Comparison of ENCODE assay signal across 18 cellular contexts in genomic region chr20:51511861-51512619, GRCh38. TPM values are rescaled to one million over a fixed set of nuclear protein-coding genes. Genes with fewer than 3 reads are reported as not detected.
DNase-seq lines count a peak whose midpoint lies in the region; ATAC-seq and TF ChIP-seq lines count a peak whose summit lies in the region.
"Had no signal": no experiment of that assay in that cellular context is flagged by ENCODE, and none has a peak within 500 bp of the region (broad histone marks: within the 10 kb centered on the region; RNA-seq: fewer than 3 reads in every experiment).

No MANE protein-coding gene starts in this region.

- H3K4me3 Mint-ChIP-seq in CD4-positive, CD25-positive, alpha-beta regulatory T cell, result peak overlapping the region; percentile 10 to 86 (median 44)
- H3K4me3 Mint-ChIP-seq in CD8-positive, alpha-beta memory T cell, result peak overlapping the region in 6 of 7 donors; percentile 4 to 60 (median 36)
- peak overlapping the region; percentile 28 for H3K4me3 Mint-ChIP-seq in activated T-helper 2 cell treated with anti-CD3 and anti-CD28 coated beads, Interferon-gamma antibody, Interleukin-2, Interleukin-4, amounts not matched to agents 10 μg/mL and 5 μg/mL and 100 μg/mL, durations not matched to agents 14 hours and 24 hours and 36 hours (ENCODE audit: low read depth)
- peak overlapping the region; percentile 47 to 81 (median 64) for H3K4me3 Mint-ChIP-seq in naive thymus-derived CD4-positive, alpha-beta T cell
- no peak overlapping the region for H3K4me3 Mint-ChIP-seq in glutamatergic neuron (ENCODE audit: unreplicated experiment)
- H3K4me3 Mint-ChIP-seq: B cell; neural crest cell; stimulated activated memory B cell treated with anti-CD40 and anti-IgM and Interleukin-4, amounts not matched to agents 10 μg/mL and 1 μg/mL and 100 μg/mL, for 72 hours had no signal

- CTCF ChIA-PET in CD8-positive, alpha-beta memory T cell (lab: Charles Lee), result interaction anchor here (1.4 to 2.2 kb wide), 3 partner anchors 18 to 127 kb away, joined by 4 to 6 read pairs (median 6); partner anchors contain the start of gene NFATC2
- CTCF ChIA-PET in naive thymus-derived CD4-positive, alpha-beta T cell (lab: Charles Lee), result interaction anchor here (0.6 to 1.5 kb wide), 2 partner anchors 84 to 140 kb away, joined by 3 read pairs; no protein-coding TSS in a partner anchor

- no peaks in the 10 kb centered on the region for H3K27me3 ChIP-seq in CD4-positive, CD25-positive, alpha-beta regulatory T cell (ENCODE audit: control insufficient read depth, insufficient read depth, low read length)
- H3K27me3 ChIP-seq in CD8-positive, alpha-beta memory T cell (ENCODE audit: insufficient read depth, low read length, poor library complexity, severe bottlenecking), result no peaks in the 10 kb centered on the region
- H3K27me3 ChIP-seq in naive thymus-derived CD4-positive, alpha-beta T cell (ENCODE audit: control insufficient read depth in 2 of 2, insufficient read depth in 2 of 2, low read length in 2 of 2), result no peaks in the 10 kb centered on the region
- H3K27me3 ChIP-seq: vagina had no signal

- H3K4me1 ChIP-seq in CD4-positive, CD25-positive, alpha-beta regulatory T cell (ENCODE audit: control insufficient read depth, insufficient read depth, low read length, poor library complexity, severe bottlenecking), result peaks cover 50% of the 10 kb centered on the region
- H3K4me1 ChIP-seq in CD8-positive, alpha-beta memory T cell (ENCODE audit: insufficient read depth, low read length), result peaks cover 70% of the 10 kb centered on the region
- peaks cover 60 to 62% of the 10 kb centered on the region in 2 donors for H3K4me1 ChIP-seq in naive thymus-derived CD4-positive, alpha-beta T cell (ENCODE audit: control insufficient read depth in 2 of 2, insufficient read depth in 2 of 2, low read length in 2 of 2)
- H3K4me1 ChIP-seq: lower lobe of right lung, vagina had no signal

- no peak for TF ChIP-seq CTCF in glutamatergic neuron (IDR thresholded peaks at IDR 0.05; ENCODE audit: partially characterized antibody, unreplicated experiment)

- intact Hi-C loops in activated T-helper 2 cell treated with anti-CD3 and anti-CD28 coated beads, Interferon-gamma antibody, Interleukin-2, Interleukin-4, amounts not matched to agents 10 μg/mL and 5 μg/mL and 100 μg/mL, durations not matched to agents 14 hours and 24 hours and 36 hours (cut with micrococcal nuclease), result loop anchor here (1.0 to 5.0 kb wide), 5 partner anchors 12 to 40 kb away; no protein-coding TSS in a partner anchor
- intact Hi-C loops in naive thymus-derived CD4-positive, alpha-beta T cell (cut with micrococcal nuclease), result loop anchor here (1.0 to 5.0 kb wide), 5 partner anchors 12 to 110 kb away; no protein-coding TSS in a partner anchor

- peaks cover 46% of the 10 kb centered on the region for H3K36me3 Mint-ChIP-seq in CD4-positive, CD25-positive, alpha-beta regulatory T cell
- peaks cover 22 to 92% (median 31%) of the 10 kb centered on the region in 3 donors for H3K36me3 Mint-ChIP-seq in CD8-positive, alpha-beta memory T cell
- peaks cover 89% of the 10 kb centered on the region for H3K36me3 Mint-ChIP-seq in activated T-helper 2 cell treated with anti-CD3 and anti-CD28 coated beads, Interferon-gamma antibody, Interleukin-2, Interleukin-4, amounts not matched to agents 10 μg/mL and 5 μg/mL and 100 μg/mL, durations not matched to agents 14 hours and 24 hours and 36 hours (ENCODE audit: low read depth)
- H3K36me3 Mint-ChIP-seq in naive thymus-derived CD4-positive, alpha-beta T cell, result peaks cover 21 to 74% (median 46%) of the 10 kb centered on the region in 5 donors
- H3K36me3 Mint-ChIP-seq in glutamatergic neuron (ENCODE audit: unreplicated experiment), result peaks cover 10% of the 10 kb centered on the region

- peak overlapping the region; percentile 84 to 90 (median 87) for H3K27ac Mint-ChIP-seq in CD4-positive, CD25-positive, alpha-beta regulatory T cell
- peak overlapping the region; percentile 71 to 89 (median 81) for H3K27ac Mint-ChIP-seq in CD8-positive, alpha-beta memory T cell
- peak overlapping the region; percentile 82 for H3K27ac Mint-ChIP-seq in activated T-helper 2 cell treated with anti-CD3 and anti-CD28 coated beads, Interferon-gamma antibody, Interleukin-2, Interleukin-4, amounts not matched to agents 10 μg/mL and 5 μg/mL and 100 μg/mL, durations not matched to agents 14 hours and 24 hours and 36 hours
- H3K27ac Mint-ChIP-seq in naive thymus-derived CD4-positive, alpha-beta T cell, result peak overlapping the region; percentile 82 to 94 (median 91)
- no peak overlapping the region for H3K27ac Mint-ChIP-seq in glutamatergic neuron (ENCODE audit: unreplicated experiment)
- H3K27ac Mint-ChIP-seq: B cell; stimulated activated memory B cell treated with anti-CD40 and anti-IgM and Interleukin-4, amounts not matched to agents 10 μg/mL and 1 μg/mL and 100 μg/mL, for 72 hours had no signal

- H3K9me3 Mint-ChIP-seq in CD4-positive, CD25-positive, alpha-beta regulatory T cell, result no peaks in the 10 kb centered on the region
- no peaks in the 10 kb centered on the region for H3K9me3 Mint-ChIP-seq in CD8-positive, alpha-beta memory T cell
- H3K9me3 Mint-ChIP-seq in activated T-helper 2 cell treated with anti-CD3 and anti-CD28 coated beads, Interferon-gamma antibody, Interleukin-2, Interleukin-4, amounts not matched to agents 10 μg/mL and 5 μg/mL and 100 μg/mL, durations not matched to agents 14 hours and 24 hours and 36 hours, result no peaks in the 10 kb centered on the region
- H3K9me3 Mint-ChIP-seq in naive thymus-derived CD4-positive, alpha-beta T cell, result no peaks in the 10 kb centered on the region
- no peaks in the 10 kb centered on the region for H3K9me3 Mint-ChIP-seq in glutamatergic neuron (ENCODE audit: unreplicated experiment)
- H3K9me3 Mint-ChIP-seq: neural crest cell; stimulated activated memory B cell treated with anti-CD40 and anti-IgM and Interleukin-4, amounts not matched to agents 10 μg/mL and 1 μg/mL and 100 μg/mL, for 72 hours had no signal

- H3K4me1 Mint-ChIP-seq in CD4-positive, CD25-positive, alpha-beta regulatory T cell, result peaks cover 44 to 82% (median 66%) of the 10 kb centered on the region in 4 donors
- peaks cover 72 to 98% (median 97%) of the 10 kb centered on the region in 3 donors for H3K4me1 Mint-ChIP-seq in CD8-positive, alpha-beta memory T cell
- peaks cover 71% of the 10 kb centered on the region for H3K4me1 Mint-ChIP-seq in activated T-helper 2 cell treated with anti-CD3 and anti-CD28 coated beads, Interferon-gamma antibody, Interleukin-2, Interleukin-4, amounts not matched to agents 10 μg/mL and 5 μg/mL and 100 μg/mL, durations not matched to agents 14 hours and 24 hours and 36 hours (ENCODE audit: low read depth)
- peaks cover 60 to 100% (median 91%) of the 10 kb centered on the region in 7 donors for H3K4me1 Mint-ChIP-seq in naive thymus-derived CD4-positive, alpha-beta T cell
- H3K4me1 Mint-ChIP-seq in glutamatergic neuron (ENCODE audit: low read depth, unreplicated experiment), result peaks cover 8% of the 10 kb centered on the region

- H3K36me3 ChIP-seq in CD4-positive, CD25-positive, alpha-beta regulatory T cell (ENCODE audit: control insufficient read depth, insufficient read depth, low read length), result peaks cover 47% of the 10 kb centered on the region
- H3K36me3 ChIP-seq in CD8-positive, alpha-beta memory T cell (ENCODE audit: insufficient read depth, low read length), result peaks cover 41% of the 10 kb centered on the region
- peaks cover 9 to 38% (median 32%) of the 10 kb centered on the region in 3 experiments for H3K36me3 ChIP-seq in naive thymus-derived CD4-positive, alpha-beta T cell (ENCODE audit: control insufficient read depth in 2 of 3, insufficient read depth in 3 of 3, low read length in 3 of 3)

- DNase-seq in CD4-positive, CD25-positive, alpha-beta regulatory T cell, result no peak
- DNase-seq in CD8-positive, alpha-beta memory T cell, result no peak
- DNase-seq in activated T-helper 2 cell treated with anti-CD3 and anti-CD28 coated beads, Interferon-gamma antibody, Interleukin-2, Interleukin-4, amounts not matched to agents 10 μg/mL and 5 μg/mL and 100 μg/mL, durations not matched to agents 14 hours and 24 hours and 36 hours (ENCODE audit: low spot score), result no peak
- no peak for DNase-seq in naive thymus-derived CD4-positive, alpha-beta T cell
- DNase-seq in NCI-H774 (lab: John Stamatoyannopoulos, UW) (no peak), NCI-H2029 (lab: John Stamatoyannopoulos, UW) (no peak), glutamatergic neuron (no peak)
- DNase-seq: activated CD8-positive, alpha-beta memory T cell treated with anti-CD3 and anti-CD28 coated beads, Interleukin-2, amount 50 U/mL, for 4 hours; lower lobe of right lung; NCI-H1436 treated with DMSO at 0.1 percent for 48 hours; NCI-H446; right cardiac atrium; SIG-M5 had no signal

- H3K9me3 ChIP-seq in CD4-positive, CD25-positive, alpha-beta regulatory T cell (ENCODE audit: control insufficient read depth in 2 of 2, low read length in 2 of 2), result no peaks in the 10 kb centered on the region
- H3K9me3 ChIP-seq in CD8-positive, alpha-beta memory T cell (ENCODE audit: low read length), result no peaks in the 10 kb centered on the region
- no peaks in the 10 kb centered on the region for H3K9me3 ChIP-seq in naive thymus-derived CD4-positive, alpha-beta T cell (ENCODE audit: control insufficient read depth in 2 of 3, low read length in 3 of 3)
- H3K9me3 ChIP-seq: lower lobe of right lung, vagina had no signal

- ATAC-seq in CD4-positive, CD25-positive, alpha-beta regulatory T cell (ENCODE audit: low read depth in 2 of 2), result no peak
- no peak for ATAC-seq in naive thymus-derived CD4-positive, alpha-beta T cell
- ATAC-seq: lower lobe of right lung; right cardiac atrium; stimulated activated memory B cell treated with anti-CD40 and anti-IgM and Interleukin-4, amounts not matched to agents 10 μg/mL and 1 μg/mL and 100 μg/mL, for 72 hours had no signal

- H3K27me3 Mint-ChIP-seq in CD4-positive, CD25-positive, alpha-beta regulatory T cell, result no peaks in the 10 kb centered on the region
- H3K27me3 Mint-ChIP-seq in CD8-positive, alpha-beta memory T cell, result no peaks in the 10 kb centered on the region
- no peaks in the 10 kb centered on the region for H3K27me3 Mint-ChIP-seq in activated T-helper 2 cell treated with anti-CD3 and anti-CD28 coated beads, Interferon-gamma antibody, Interleukin-2, Interleukin-4, amounts not matched to agents 10 μg/mL and 5 μg/mL and 100 μg/mL, durations not matched to agents 14 hours and 24 hours and 36 hours (ENCODE audit: low read depth)
- no peaks in the 10 kb centered on the region for H3K27me3 Mint-ChIP-seq in naive thymus-derived CD4-positive, alpha-beta T cell
- peaks cover 6% of the 10 kb centered on the region for H3K27me3 Mint-ChIP-seq in glutamatergic neuron (ENCODE audit: unreplicated experiment)
- H3K27me3 Mint-ChIP-seq: B cell; stimulated activated memory B cell treated with anti-CD40 and anti-IgM and Interleukin-4, amounts not matched to agents 10 μg/mL and 1 μg/mL and 100 μg/mL, for 72 hours had no signal

- peak overlapping the region; percentile 76 for H3K4me3 ChIP-seq in CD4-positive, CD25-positive, alpha-beta regulatory T cell (ENCODE audit: low read depth, low read length)
- H3K4me3 ChIP-seq in CD8-positive, alpha-beta memory T cell (ENCODE audit: low read length), result no peak overlapping the region
- H3K4me3 ChIP-seq in naive thymus-derived CD4-positive, alpha-beta T cell (ENCODE audit: low read length), result peak overlapping the region; percentile 9
- H3K4me3 ChIP-seq: lower lobe of right lung, vagina had no signal

- POLR2A ChIA-PET in CD8-positive, alpha-beta memory T cell (lab: Charles Lee), result interaction anchor here (0.6 to 1.0 kb wide), 2 partner anchors 14 to 383 kb away, joined by 3 read pairs; no protein-coding TSS in a partner anchor
- POLR2A ChIA-PET in naive thymus-derived CD4-positive, alpha-beta T cell (lab: Charles Lee), result interaction anchor here (1.4 to 8.1 kb wide), 3 partner anchors 12 to 31 kb away, joined by 4 to 74 read pairs (median 4); partner anchors contain the start of gene NFATC2

- peak overlapping the region; percentile 62 for H3K27ac ChIP-seq in CD4-positive, CD25-positive, alpha-beta regulatory T cell (ENCODE audit: insufficient read depth, low read length, poor library complexity, severe bottlenecking)
- no peak overlapping the region for H3K27ac ChIP-seq in CD8-positive, alpha-beta memory T cell (ENCODE audit: low read depth, low read length)
- H3K27ac ChIP-seq in naive thymus-derived CD4-positive, alpha-beta T cell (ENCODE audit: low read depth, low read length), result peak overlapping the region; percentile 61
- H3K27ac ChIP-seq: KMS-11, lower lobe of right lung, vagina had no signal

RNA-seq across cellular contexts. Expression of gene NFATC2, which starts 30.5 kb away (rescaled TPM):
- total RNA-seq in CD4-positive, CD25-positive, alpha-beta regulatory T cell, result 56.8 TPM
- polyA plus RNA-seq in CD4-positive, CD25-positive, alpha-beta regulatory T cell, result 10 to 100 TPM; 11.0 to 17.6 (median 13.5) TPM
- total RNA-seq in CD8-positive, alpha-beta memory T cell, result 10 to 100 TPM; 63.0 to 64.4 TPM
- 52.1 TPM for polyA plus RNA-seq in CD8-positive, alpha-beta memory T cell
- total RNA-seq in activated T-helper 2 cell treated with anti-CD3 and anti-CD28 coated beads, Interferon-gamma antibody, Interleukin-2, Interleukin-4, amounts not matched to agents 10 μg/mL and 5 μg/mL and 100 μg/mL, durations not matched to agents 14 hours and 24 hours and 36 hours, result 67.1 and 68.0 TPM in 2 replicates
- total RNA-seq in naive thymus-derived CD4-positive, alpha-beta T cell, result 10 to 100 TPM; 39.8 to 66.8 (median 44.8) TPM
- 10 to 100 TPM; 16.6 to 30.1 TPM for polyA plus RNA-seq in naive thymus-derived CD4-positive, alpha-beta T cell
- total RNA-seq in glutamatergic neuron (ENCODE audit: unreplicated experiment), result not detected

Comparison
In these comparisons a context has a peak if more than half of its experiments do, and no peak if none do; other contexts are left out.
1. RNA of gene NFATC2, which starts 30.5 kb away (total RNA-seq): 67.1 to 68.0 TPM in activated T-helper 2 cell treated with anti-CD3 and anti-CD28 coated beads, Interferon-gamma antibody, Interleukin-2, Interleukin-4, amounts not matched to agents 10 μg/mL and 5 μg/mL and 100 μg/mL, durations not matched to agents 14 hours and 24 hours and 36 hours, 63.0 to 64.4 TPM in CD8-positive, alpha-beta memory T cell, 56.8 TPM in CD4-positive, CD25-positive, alpha-beta regulatory T cell (single experiment) and 39.8 to 66.8 TPM in naive thymus-derived CD4-positive, alpha-beta T cell; not detected in glutamatergic neuron (single experiment); every median in the first group is over 10 times any median in the second.